Comparison of ENCODE assay signal across 12 cellular contexts in genomic region chr19:18423258-18424020, GRCh38. TPM values are rescaled to one million over a fixed set of nuclear protein-coding genes. Genes with fewer than 3 reads are reported as not detected.
DNase-seq lines count a peak whose midpoint lies in the region; ATAC-seq, FAIRE-seq and TF ChIP-seq lines count a peak whose summit lies in the region.
"Had no signal": no experiment of that assay in that cellular context is flagged by ENCODE, and none has a peak within 500 bp of the region (broad histone marks: within the 10 kb centered on the region; RNA-seq: fewer than 3 reads in every experiment).

No MANE protein-coding gene starts in this region.

- no peak overlapping the region for H2AK5ac ChIP-seq in trophoblast cell (ENCODE audit: low read length)

- peak; percentile 19 for DNase-seq in Ammon's horn (ENCODE audit: low spot score)
- DNase-seq in GM12891 (ENCODE audit: insufficient read length, low spot score), result no peak
- no peak for DNase-seq in K562 (ENCODE audit: extremely low read depth in 1 of 4, low spot score in 3 of 4)
- no peak for DNase-seq in naive thymus-derived CD8-positive, alpha-beta T cell
- no peak for DNase-seq in stimulated activated naive B cell treated with anti-CD40 and anti-IgM and Interleukin-4, amounts not matched to agents 10 μg/mL and 1 μg/mL and 100 μg/mL, for 72 hours
- no peak for DNase-seq in trophoblast cell
- no peak for DNase-seq in stimulated activated CD8-positive, alpha-beta memory T cell treated with anti-CD3 and anti-CD28 coated beads, Interleukin-4, amount 100 ng/mL, for 48 hours
- DNase-seq in NCI-H1436 (lab: John Stamatoyannopoulos, UW), result no peak
- DNase-seq: GM23248 had no signal

- H3K9ac ChIP-seq in K562 (ENCODE audit: insufficient read depth in 1 of 2, low read depth in 2 of 2, low read length in 2 of 2) (peak overlapping the region in 1 of 2 experiments; percentile 80; a peak in 2 of 4 replicates), trophoblast cell (ENCODE audit: low read length) (no peak overlapping the region)
- H3K9ac ChIP-seq: GM23248 had no signal

- peak; percentile 59 for FAIRE-seq in GM12891 (lab: Jason Lieb, UNC)
- no peak for FAIRE-seq in K562 (lab: Jason Lieb, UNC)
- FAIRE-seq: islet of Langerhans had no signal

- no peak overlapping the region for H2AFZ ChIP-seq in K562 (ENCODE audit: low read depth, low read length)
- no peak overlapping the region for H2AFZ ChIP-seq in trophoblast cell (ENCODE audit: insufficient read depth, low read length, poor library complexity)
- H2AFZ ChIP-seq: GM23248 had no signal

- no peak for TF ChIP-seq RAD21 in K562 (CRISPR knock-in tag; conservative IDR thresholded peaks at IDR 0.05 in 1 of 2, IDR thresholded peaks at IDR 0.05 in 1 of 2)

- peak overlapping the region in 8 of 10 donors; percentile 24 to 95 (median 56) for H3K27ac Mint-ChIP-seq in naive thymus-derived CD8-positive, alpha-beta T cell
- H3K27ac Mint-ChIP-seq in stimulated activated naive B cell treated with anti-CD40 and anti-IgM and Interleukin-4, amounts not matched to agents 10 μg/mL and 1 μg/mL and 100 μg/mL, for 72 hours, result no peak overlapping the region

- no peak overlapping the region for H4K8ac ChIP-seq in trophoblast cell (ENCODE audit: low read depth, low read length)

- CTCF ChIA-PET in K562 (lab: Yijun Ruan, JAX; ENCODE audit: low intra/inter-chr PET ratio), result no interaction called here

- no peak overlapping the region for H2BK120ac ChIP-seq in trophoblast cell (ENCODE audit: insufficient read depth, low read length, poor library complexity)

- no peaks in the 10 kb centered on the region for H3K36me3 Mint-ChIP-seq in naive thymus-derived CD8-positive, alpha-beta T cell
- H3K36me3 Mint-ChIP-seq in stimulated activated naive B cell treated with anti-CD40 and anti-IgM and Interleukin-4, amounts not matched to agents 10 μg/mL and 1 μg/mL and 100 μg/mL, for 72 hours, result no peaks in the 10 kb centered on the region

- intact Hi-C loops in K562 (cut with micrococcal nuclease), result no loop called here

- in situ Hi-C loops in K562 (cut with MboI), result no loop called here

- no peaks in the 10 kb centered on the region for H3K9me1 ChIP-seq in K562 (ENCODE audit: control insufficient read depth, insufficient read depth, low read length)

- no peaks in the 10 kb centered on the region for H3K9me3 Mint-ChIP-seq in naive thymus-derived CD8-positive, alpha-beta T cell
- no peaks in the 10 kb centered on the region for H3K9me3 Mint-ChIP-seq in stimulated activated naive B cell treated with anti-CD40 and anti-IgM and Interleukin-4, amounts not matched to agents 10 μg/mL and 1 μg/mL and 100 μg/mL, for 72 hours

- H3K4me2 ChIP-seq in K562 (ENCODE audit: insufficient read depth, low read length), result no peak overlapping the region
- H3K4me2 ChIP-seq in trophoblast cell (ENCODE audit: low read length), result no peak overlapping the region

- H3K27ac ChIP-seq in K562 (ENCODE audit: extremely low read depth, low read depth, low read length), result no peak overlapping the region
- no peak overlapping the region for H3K27ac ChIP-seq in trophoblast cell (ENCODE audit: low read depth, low read length)
- H3K27ac ChIP-seq: cardiac muscle cell, GM23248, neutrophil had no signal

- peaks cover 0 to 3% (median 0%) of the 10 kb centered on the region in 5 donors for H3K27me3 Mint-ChIP-seq in naive thymus-derived CD8-positive, alpha-beta T cell
- peaks cover 6 to 13% of the 10 kb centered on the region in 2 donors for H3K27me3 Mint-ChIP-seq in stimulated activated naive B cell treated with anti-CD40 and anti-IgM and Interleukin-4, amounts not matched to agents 10 μg/mL and 1 μg/mL and 100 μg/mL, for 72 hours

- H3K18ac ChIP-seq in trophoblast cell (ENCODE audit: low read length), result no peak overlapping the region

- H4K12ac ChIP-seq in trophoblast cell (ENCODE audit: low read depth, low read length), result no peak overlapping the region

- no peak for ATAC-seq in K562
- no peak for ATAC-seq in naive thymus-derived CD8-positive, alpha-beta T cell
- ATAC-seq in stimulated activated naive B cell treated with anti-CD40 and anti-IgM and Interleukin-4, amounts not matched to agents 10 μg/mL and 1 μg/mL and 100 μg/mL, for 72 hours (replicated peaks), result no peak

- H3K4me1 Mint-ChIP-seq in naive thymus-derived CD8-positive, alpha-beta T cell, result peaks cover 27 to 71% (median 66%) of the 10 kb centered on the region in 4 donors
- peaks cover 40 to 59% of the 10 kb centered on the region in 2 donors for H3K4me1 Mint-ChIP-seq in stimulated activated naive B cell treated with anti-CD40 and anti-IgM and Interleukin-4, amounts not matched to agents 10 μg/mL and 1 μg/mL and 100 μg/mL, for 72 hours

- H3K4me1 ChIP-seq in K562 (replicated peaks in 1 of 2; ENCODE audit: control insufficient read depth in 2 of 2, insufficient read depth in 2 of 2, low read length in 2 of 2) (peaks cover 30 to 96% of the 10 kb centered on the region in 2 experiments), trophoblast cell (ENCODE audit: control insufficient read depth in 1 of 2, insufficient read depth in 2 of 2, low read length in 2 of 2) (peaks cover 11 to 16% of the 10 kb centered on the region in 2 experiments)

- no peak overlapping the region for H3K23ac ChIP-seq in trophoblast cell (ENCODE audit: low read length)

- TF ChIP-seq CTCF in K562 (IDR thresholded peaks at IDR 0.05 in 2 of 3, conservative IDR thresholded peaks at IDR 0.05 in 1 of 3; ENCODE audit: insufficient read depth in 2 of 3, low read depth in 1 of 3, low read length in 3 of 3), result no peak

- no peak for TF ChIP-seq EP300 in K562 (IDR thresholded peaks at IDR 0.05; ENCODE audit: low read length)

- H3K4me3 ChIP-seq in K562 (no peak overlapping the region), trophoblast cell (ENCODE audit: low read depth, low read length) (no peak overlapping the region)
- H3K4me3 ChIP-seq: cardiac muscle cell, GM23248 had no signal

- 93% methylated on average over 13 of the region's 21 CpGs for WGBS in K562 (ENCODE audit: insufficient coverage, low coverage, missing lambda C conversion rate)
- no CpG with 5 or more reads among the region's 21 CpGs for WGBS in trophoblast cell (ENCODE audit: extremely low coverage, insufficient coverage, insufficient read length)

- H3K79me2 ChIP-seq in K562 (ENCODE audit: control insufficient read depth, insufficient read depth, low read length) (peaks cover 89% of the 10 kb centered on the region), trophoblast cell (ENCODE audit: control insufficient read depth, insufficient read depth, low read length, poor library complexity) (peaks cover 10% of the 10 kb centered on the region)

- H3K36me3 ChIP-seq in K562 (ENCODE audit: control insufficient read depth, insufficient read depth, low read length) (peaks cover 53% of the 10 kb centered on the region; the same call in 2 of the 3 replicates), trophoblast cell (ENCODE audit: control insufficient read depth in 1 of 2, insufficient read depth in 2 of 2, low read length in 2 of 2) (no peaks in the 10 kb centered on the region)
- H3K36me3 ChIP-seq: cardiac muscle cell, neutrophil had no signal

- H3K4ac ChIP-seq in trophoblast cell (ENCODE audit: low read depth, low read length), result no peak overlapping the region

- H3K79me1 ChIP-seq in trophoblast cell (ENCODE audit: low read length), result peaks cover 13% of the 10 kb centered on the region

- no peaks in the 10 kb centered on the region for H3K9me3 ChIP-seq in K562 (replicated peaks; ENCODE audit: control insufficient read depth, insufficient read depth, low read depth, low read length)
- peaks cover 2% of the 10 kb centered on the region for H3K9me3 ChIP-seq in trophoblast cell (ENCODE audit: insufficient read depth, low read depth, low read length)
- H3K9me3 ChIP-seq: neutrophil had no signal

- peaks cover 23% of the 10 kb centered on the region for H4K20me1 ChIP-seq in K562 (replicated peaks; ENCODE audit: control insufficient read depth, insufficient read depth, low read length)

- no peak overlapping the region for H3K14ac ChIP-seq in trophoblast cell (ENCODE audit: low read length)

- POLR2A ChIA-PET in K562 (lab: Yijun Ruan, JAX), result interaction anchor here (0.6 to 0.7 kb wide), 2 partner anchors 11 to 12 kb away, joined by 3 read pairs; no protein-coding TSS in a partner anchor
- POLR2A ChIA-PET in naive thymus-derived CD8-positive, alpha-beta T cell (lab: Charles Lee), result interaction anchor here (0.5 to 2.3 kb wide), 5 partner anchors 8 to 1088 kb away, joined by 3 to 8 read pairs (median 3); no protein-coding TSS in a partner anchor

- H3K27me3 ChIP-seq in K562 (ENCODE audit: control insufficient read depth in 2 of 2, insufficient read depth in 2 of 2, low read length in 2 of 2) (no peaks in the 10 kb centered on the region), trophoblast cell (ENCODE audit: insufficient read depth, low read length) (no peaks in the 10 kb centered on the region)
- H3K27me3 ChIP-seq: cardiac muscle cell had no signal

- H3K4me3 Mint-ChIP-seq in naive thymus-derived CD8-positive, alpha-beta T cell, result peak overlapping the region in 6 of 10 donors; percentile 16 to 92 (median 46)
- H3K4me3 Mint-ChIP-seq in stimulated activated naive B cell treated with anti-CD40 and anti-IgM and Interleukin-4, amounts not matched to agents 10 μg/mL and 1 μg/mL and 100 μg/mL, for 72 hours, result no peak overlapping the region

- no peak overlapping the region for H2BK12ac ChIP-seq in trophoblast cell (ENCODE audit: low read length)

- H4K91ac ChIP-seq in trophoblast cell (ENCODE audit: low read depth, low read length), result no peak overlapping the region

- no TSS peak for BruUV-seq in K562 (replicated peaks; lab: Mats Ljungman, UMichigan)

- no peak overlapping the region for H2BK5ac ChIP-seq in trophoblast cell (ENCODE audit: low read depth, low read length, poor library complexity)

- TF ChIP-seq POLR2A in GM12891 (IDR thresholded peaks at IDR 0.05; ENCODE audit: low read depth, low read length) (no peak), K562 (conservative IDR thresholded peaks at IDR 0.05) (no peak)

RNA-seq across cellular contexts. Expression of gene SSBP4, which starts 4.2 kb away (rescaled TPM):
- 60.3 TPM for polyA plus RNA-seq in GM12891 (2012; ENCODE audit: low read depth, missing spikeins)
- total RNA-seq in K562 (2011; cell fraction: chromatin; rRNA removed; ENCODE audit: low replicate concordance), result 28.5 and 141 TPM in 2 replicates
- 209 and 228 TPM in 2 replicates for total RNA-seq in K562 (2011; cell fraction: nucleolus; rRNA removed)
- total RNA-seq in K562 (2011; cell fraction: nucleoplasm; rRNA removed), result 68.6 and 76.2 TPM in 2 replicates
- total RNA-seq in K562 (2014; rRNA removed) (125 and 188 TPM in 2 replicates), K562 (2014; rRNA removed; fragmentation: Illumina TruSeq; extraction: Trizol) (21.2 and 21.4 TPM in 2 replicates), K562 (2015; rRNA removed; fragmentation: Illumina TruSeq; extraction: Trizol) (72.3 and 76.3 TPM in 2 replicates), K562 (2021) (189 TPM in 2 replicates)
- polyA plus RNA-seq in K562 (2011; rRNA removed) (20.1 and 25.9 TPM in 2 replicates), K562 (2014; fragmentation: Illumina TruSeq; extraction: Trizol) (39.0 and 114 TPM in 2 replicates), K562 (2014; fragmentation: Nextera tagmentation; extraction: Ambion mirVana) (1 to 10 TPM; 1.1 to 1.9 TPM), K562 (2014; rRNA removed) (119 and 133 TPM in 2 replicates)
- 25.4 and 118 TPM in 2 replicates for polyA plus RNA-seq in K562 (2011; cell fraction: cytosol; rRNA removed)
- 134 and 296 TPM in 2 replicates for polyA plus RNA-seq in K562 (2011; cell fraction: nucleus; rRNA removed)
- 81.3 and 110 TPM in 2 replicates for polyA plus RNA-seq in K562 (2012)
- polyA minus RNA-seq in K562 (2011; rRNA and poly(A)+ RNA removed), result 3.6 and 7.0 TPM in 2 replicates
- polyA minus RNA-seq in K562 (2011; cell fraction: cytosol; rRNA and poly(A)+ RNA removed), result 37.3 and 43.8 TPM in 2 replicates
- 85.0 and 105 TPM in 2 replicates for polyA minus RNA-seq in K562 (2011; cell fraction: nucleus; rRNA and poly(A)+ RNA removed)
- total RNA-seq in naive thymus-derived CD8-positive, alpha-beta T cell, result 10 to 100 TPM; 41.3 to 45.4 TPM
- 10 to 100 TPM; 48.1 to 78.8 (median 61.1) TPM for polyA plus RNA-seq in naive thymus-derived CD8-positive, alpha-beta T cell
- 51.1 and 52.0 TPM in 2 replicates for polyA plus RNA-seq in trophoblast cell (2013)

RNA-seq across cellular contexts. Expression of gene ISYNA1, which starts 14.5 kb away (rescaled TPM):
- 14.3 TPM for polyA plus RNA-seq in GM12891 (2012; ENCODE audit: low read depth, missing spikeins)
- 155 and 651 TPM in 2 replicates for total RNA-seq in K562 (2011; cell fraction: chromatin; rRNA removed; ENCODE audit: low replicate concordance)
- 616 and 678 TPM in 2 replicates for total RNA-seq in K562 (2011; cell fraction: nucleolus; rRNA removed)
- 226 and 284 TPM in 2 replicates for total RNA-seq in K562 (2011; cell fraction: nucleoplasm; rRNA removed)
- 180 and 202 TPM in 2 replicates for total RNA-seq in K562 (2014; rRNA removed)
- 14.6 and 32.0 TPM in 2 replicates for total RNA-seq in K562 (2014; rRNA removed; fragmentation: Illumina TruSeq; extraction: Trizol)
- 93.2 and 96.8 TPM in 2 replicates for total RNA-seq in K562 (2015; rRNA removed; fragmentation: Illumina TruSeq; extraction: Trizol)
- total RNA-seq in K562 (2021), result 435 and 460 TPM in 2 replicates
- polyA plus RNA-seq in K562 (2011; rRNA removed), result 99.3 and 191 TPM in 2 replicates
- 148 and 356 TPM in 2 replicates for polyA plus RNA-seq in K562 (2011; cell fraction: cytosol; rRNA removed)
- polyA plus RNA-seq in K562 (2011; cell fraction: nucleus; rRNA removed), result 1,012 and 1,382 TPM in 2 replicates
- 319 and 453 TPM in 2 replicates for polyA plus RNA-seq in K562 (2012)
- polyA plus RNA-seq in K562 (2014; fragmentation: Illumina TruSeq; extraction: Trizol), result 73.2 and 198 TPM in 2 replicates
- polyA plus RNA-seq in K562 (2014; fragmentation: Nextera tagmentation; extraction: Ambion mirVana), result 10 to 100 TPM; 21.8 to 57.6 TPM
- polyA plus RNA-seq in K562 (2014; rRNA removed), result 376 and 380 TPM in 2 replicates
- 36.7 and 52.6 TPM in 2 replicates for polyA minus RNA-seq in K562 (2011; rRNA and poly(A)+ RNA removed)
- polyA minus RNA-seq in K562 (2011; cell fraction: cytosol; rRNA and poly(A)+ RNA removed), result 173 and 245 TPM in 2 replicates
- polyA minus RNA-seq in K562 (2011; cell fraction: nucleus; rRNA and poly(A)+ RNA removed), result 114 and 124 TPM in 2 replicates
- 10 to 100 TPM; 62.5 to 63.7 TPM for total RNA-seq in naive thymus-derived CD8-positive, alpha-beta T cell
- 10 to 100 TPM; 28.3 to 53.2 (median 40.4) TPM for polyA plus RNA-seq in naive thymus-derived CD8-positive, alpha-beta T cell
- 476 and 488 TPM in 2 replicates for polyA plus RNA-seq in trophoblast cell (2013)

RNA-seq across cellular contexts. Expression of gene LRRC25, which starts 26.0 kb away (rescaled TPM):
- polyA plus RNA-seq in GM12891 (2012; ENCODE audit: low read depth, missing spikeins), result 2.0 TPM
- total RNA-seq in K562 (2011; cell fraction: chromatin; rRNA removed; ENCODE audit: low replicate concordance), result 0.25 TPM in 1 of 2 replicates, not detected in the other
- 0.39 and 0.50 TPM in 2 replicates for total RNA-seq in K562 (2011; cell fraction: nucleolus; rRNA removed)
- 0.22 TPM in 1 of 2 replicates, not detected in the other for total RNA-seq in K562 (2011; cell fraction: nucleoplasm; rRNA removed)
- total RNA-seq in K562 (2014; rRNA removed) (0.18 and 0.29 TPM in 2 replicates), K562 (2014; rRNA removed; fragmentation: Illumina TruSeq; extraction: Trizol) (0.07 TPM in 1 of 2 replicates, not detected in the other), K562 (2015; rRNA removed; fragmentation: Illumina TruSeq; extraction: Trizol) (0.30 and 0.36 TPM in 2 replicates), K562 (2021) (0.09 and 0.22 TPM in 2 replicates)
- polyA plus RNA-seq in K562 (2011; rRNA removed) (0.10 and 0.42 TPM in 2 replicates), K562 (2014; fragmentation: Illumina TruSeq; extraction: Trizol) (0.10 and 0.25 TPM in 2 replicates), K562 (2014; fragmentation: Nextera tagmentation; extraction: Ambion mirVana) (not detected), K562 (2014; rRNA removed) (0.08 TPM in 1 of 2 replicates, not detected in the other)
- polyA plus RNA-seq in K562 (2011; cell fraction: cytosol; rRNA removed), result 0.31 and 0.41 TPM in 2 replicates
- 0.20 and 0.53 TPM in 2 replicates for polyA plus RNA-seq in K562 (2011; cell fraction: nucleus; rRNA removed)
- polyA plus RNA-seq in K562 (2012), result 0.33 and 1.1 TPM in 2 replicates
- polyA minus RNA-seq in K562 (2011; rRNA and poly(A)+ RNA removed), result 0.11 and 0.18 TPM in 2 replicates
- polyA minus RNA-seq in K562 (2011; cell fraction: cytosol; rRNA and poly(A)+ RNA removed), result 0.57 and 1.1 TPM in 2 replicates
- 0.13 and 0.67 TPM in 2 replicates for polyA minus RNA-seq in K562 (2011; cell fraction: nucleus; rRNA and poly(A)+ RNA removed)
- under 1 TPM; 0.16 to 0.39 TPM for total RNA-seq in naive thymus-derived CD8-positive, alpha-beta T cell
- polyA plus RNA-seq in naive thymus-derived CD8-positive, alpha-beta T cell, result under 1 TPM in 2 of 3 donors, not detected in 1; 0.13 to 0.26 TPM
- not detected in 2 replicates for polyA plus RNA-seq in trophoblast cell (2013)
- total RNA-seq: cardiac muscle cell, GM23248 had no signal
- polyA plus RNA-seq: cardiac muscle cell, GM23248 had no signal

RNA-seq across cellular contexts. Expression of gene GDF15, which starts 37.5 kb away (rescaled TPM):
- 4.9 TPM for polyA plus RNA-seq in GM12891 (2012; ENCODE audit: low read depth, missing spikeins)
- 25.1 and 116 TPM in 2 replicates for total RNA-seq in K562 (2011; cell fraction: chromatin; rRNA removed; ENCODE audit: low replicate concordance)
- 214 and 262 TPM in 2 replicates for total RNA-seq in K562 (2011; cell fraction: nucleolus; rRNA removed)
- total RNA-seq in K562 (2011; cell fraction: nucleoplasm; rRNA removed), result 94.6 and 109 TPM in 2 replicates
- total RNA-seq in K562 (2014; rRNA removed) (78.0 and 82.4 TPM in 2 replicates), K562 (2014; rRNA removed; fragmentation: Illumina TruSeq; extraction: Trizol) (7.3 TPM in 2 replicates), K562 (2015; rRNA removed; fragmentation: Illumina TruSeq; extraction: Trizol) (10.1 and 11.0 TPM in 2 replicates), K562 (2021) (69.8 and 74.5 TPM in 2 replicates)
- polyA plus RNA-seq in K562 (2011; rRNA removed) (12.5 TPM in 2 replicates), K562 (2014; fragmentation: Illumina TruSeq; extraction: Trizol) (19.3 and 47.1 TPM in 2 replicates), K562 (2014; fragmentation: Nextera tagmentation; extraction: Ambion mirVana) (1 to 10 TPM; 2.3 to 2.9 TPM), K562 (2014; rRNA removed) (57.2 and 67.4 TPM in 2 replicates)
- polyA plus RNA-seq in K562 (2011; cell fraction: cytosol; rRNA removed), result 31.8 and 127 TPM in 2 replicates
- 21.6 and 59.4 TPM in 2 replicates for polyA plus RNA-seq in K562 (2011; cell fraction: nucleus; rRNA removed)
- 50.1 and 369 TPM in 2 replicates for polyA plus RNA-seq in K562 (2012)
- polyA minus RNA-seq in K562 (2011; rRNA and poly(A)+ RNA removed), result 2.4 and 5.6 TPM in 2 replicates
- 31.8 and 32.2 TPM in 2 replicates for polyA minus RNA-seq in K562 (2011; cell fraction: cytosol; rRNA and poly(A)+ RNA removed)
- polyA minus RNA-seq in K562 (2011; cell fraction: nucleus; rRNA and poly(A)+ RNA removed), result 18.5 and 24.2 TPM in 2 replicates
- total RNA-seq in naive thymus-derived CD8-positive, alpha-beta T cell, result not detected
- polyA plus RNA-seq in naive thymus-derived CD8-positive, alpha-beta T cell, result not detected
- 182 and 198 TPM in 2 replicates for polyA plus RNA-seq in trophoblast cell (2013)

Comparison
In these comparisons a context has a peak if more than half of its experiments do, and no peak if none do; other contexts are left out.
1. H3K4me3 Mint-ChIP-seq: peak in naive thymus-derived CD8-positive, alpha-beta T cell (6 of 10); none in stimulated activated naive B cell treated with anti-CD40 and anti-IgM and Interleukin-4, amounts not matched to agents 10 μg/mL and 1 μg/mL and 100 μg/mL, for 72 hours (0 of 2).